ENCODE assay signal across 7 cellular contexts in the genomic region with DNA sequence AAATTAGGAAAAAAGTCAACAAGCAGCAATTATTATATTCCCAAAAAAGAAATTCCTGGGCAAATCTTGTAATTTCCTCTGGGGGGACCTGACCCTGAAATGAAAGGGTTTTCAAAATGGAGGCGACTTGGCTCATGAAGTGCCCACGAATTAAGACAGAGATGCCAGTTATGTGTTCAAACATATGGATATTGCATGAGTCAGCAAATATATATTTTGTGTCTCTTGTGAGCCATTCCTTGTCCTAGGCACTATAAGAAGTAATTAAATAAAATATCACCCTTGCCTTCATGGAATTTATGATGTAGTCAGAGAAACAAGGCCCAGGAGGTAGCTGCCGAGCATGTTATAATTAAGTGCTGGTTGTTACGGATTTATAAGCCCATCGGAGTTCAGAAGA.
"Had no signal": no experiment of that assay in that cellular context is flagged by ENCODE, and none has a peak within 500 bp of the region (broad histone marks: within the 10 kb centered on the region; RNA-seq: fewer than 3 reads in every experiment).

No MANE protein-coding gene starts in this region.

- H3K27ac ChIP-seq: GM23248, HL-60 had no signal

- FAIRE-seq: H54 had no signal

- H2AFZ ChIP-seq: GM23248 had no signal

- H3K4me3 ChIP-seq: GM23248 had no signal

- DNase-seq: GM23248, GOT3, H9, HCEC 1CT, KG1 had no signal

- H3K9ac ChIP-seq: GM23248 had no signal
